In genomic region chr7:90726623-90727022, GRCh38 we compare ENCODE assay signal across 1 cellular context.
TF ChIP-seq lines count a peak whose summit lies in the region.

No MANE protein-coding gene starts in this region.

TF ChIP-seq in liver, 16 proteins besides CTCF, POLR2A, EP300 and RAD21 (continued from another document):
- peak in 1 of 2 donors; percentile 16 for TF ChIP-seq HNF4A (conservative IDR thresholded peaks at IDR 0.05)
- peak; percentile 24 for TF ChIP-seq YY1 (IDR thresholded peaks at IDR 0.05)
